18 cellular contexts compared by ENCODE assay signal in the genomic region with DNA sequence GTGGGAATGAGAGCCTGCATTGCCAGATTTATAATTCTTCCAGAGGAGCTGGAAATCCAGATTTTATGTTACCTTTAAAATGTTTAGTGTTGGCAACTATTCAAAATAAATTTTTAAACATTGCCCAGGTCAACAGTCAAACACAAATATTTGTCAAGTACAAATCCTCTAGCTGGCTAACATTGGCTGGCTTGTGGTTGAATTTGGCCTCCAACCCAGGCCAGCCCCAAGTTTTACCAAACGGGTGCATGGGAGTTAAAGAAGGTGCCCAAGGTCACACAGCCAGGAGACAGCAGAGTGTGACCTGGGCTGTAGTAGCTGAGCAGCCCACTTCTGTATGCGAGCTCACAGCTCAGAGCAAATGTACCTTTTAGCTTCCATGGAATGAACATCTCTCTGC.
DNase-seq lines count a peak whose midpoint lies in the region; ATAC-seq, FAIRE-seq and TF ChIP-seq lines count a peak whose summit lies in the region.
"Had no signal": no experiment of that assay in that cellular context is flagged by ENCODE, and none has a peak within 500 bp of the region (broad histone marks: within the 10 kb centered on the region; RNA-seq: fewer than 3 reads in every experiment).

No MANE protein-coding gene starts in this region.

- no TSS peak for BruUV-seq in HepG2 (replicated peaks; lab: Mats Ljungman, UMichigan)

- no peaks in the 10 kb centered on the region for H3K27me3 ChIP-seq in liver (ENCODE audit: control insufficient read depth in 4 of 4, insufficient read depth in 4 of 4, low read length in 3 of 4)
- no peaks in the 10 kb centered on the region for H3K27me3 ChIP-seq in HepG2 (ENCODE audit: control insufficient read depth in 1 of 2, insufficient read depth in 2 of 2, low read length in 2 of 2)
- no peaks in the 10 kb centered on the region for H3K27me3 ChIP-seq in prostate gland (replicated peaks; ENCODE audit: insufficient read depth)

- no peaks in the 10 kb centered on the region for H4K20me1 ChIP-seq in HepG2 (ENCODE audit: insufficient read depth, low read length)

- POLR2A ChIA-PET in HepG2 (lab: Yijun Ruan, JAX): no interaction called here
- POLR2A ChIA-PET in activated CD4-positive, alpha-beta T cell treated with anti-CD3 and anti-CD28 coated beads for 36 hours (lab: Charles Lee): no interaction called here

- no peak for ATAC-seq in HepG2
- no peak for ATAC-seq in activated CD4-positive, alpha-beta T cell treated with anti-CD3 and anti-CD28 coated beads for 36 hours
- ATAC-seq: CD8-positive, alpha-beta T cell had no signal

- H3K9me3 Mint-ChIP-seq in activated CD4-positive, alpha-beta T cell treated with anti-CD3 and anti-CD28 coated beads for 36 hours (ENCODE audit: low read depth): peaks cover 6% of the 10 kb centered on the region

- H3K9me3 ChIP-seq in liver (ENCODE audit: control insufficient read depth in 4 of 4, low read length in 3 of 4): peaks cover 0 to 5% (median 3%) of the 10 kb centered on the region in 4 donors
- peaks cover 95% of the 10 kb centered on the region for H3K9me3 ChIP-seq in HepG2 (ENCODE audit: low read length)
- no peaks in the 10 kb centered on the region for H3K9me3 ChIP-seq in prostate gland
- H3K9me3 ChIP-seq: Caco-2 had no signal

- no peak for TF ChIP-seq EP300 in HepG2 (IDR thresholded peaks at IDR 0.05; ENCODE audit: low read depth in 2 of 2, low read length in 2 of 2)
- TF ChIP-seq EP300 in HepG2 (CRISPR knock-in tag; IDR thresholded peaks at IDR 0.05; ENCODE audit: borderline replicate concordance): no peak

- H3K9ac ChIP-seq in liver (ENCODE audit: low read depth in 1 of 2, low read length in 2 of 2): no peak overlapping the region
- H3K9ac ChIP-seq in HepG2 (ENCODE audit: insufficient read depth, low read depth, low read length): no peak overlapping the region
- H3K9ac ChIP-seq: GM23248 had no signal

- H3K27ac Mint-ChIP-seq in activated CD4-positive, alpha-beta T cell treated with anti-CD3 and anti-CD28 coated beads for 36 hours: no peak overlapping the region
- H3K27ac Mint-ChIP-seq: CD4-positive, CD25-positive, alpha-beta regulatory T cell; CD8-positive, alpha-beta T cell had no signal

- H3K79me2 ChIP-seq in HepG2 (ENCODE audit: insufficient read depth, low read length): no peaks in the 10 kb centered on the region

- peaks cover 3% of the 10 kb centered on the region for H3K27me3 Mint-ChIP-seq in activated CD4-positive, alpha-beta T cell treated with anti-CD3 and anti-CD28 coated beads for 36 hours
- H3K27me3 Mint-ChIP-seq: CD4-positive, CD25-positive, alpha-beta regulatory T cell had no signal

- CTCF ChIA-PET in HepG2 (lab: Yijun Ruan, JAX; ENCODE audit: low intra/inter-chr PET ratio, low total read pairs): no interaction called here
- CTCF ChIA-PET in activated CD4-positive, alpha-beta T cell treated with anti-CD3 and anti-CD28 coated beads for 36 hours (lab: Charles Lee): no interaction called here

- TF ChIP-seq POLR2A in HepG2 (IDR thresholded peaks at IDR 0.05; ENCODE audit: insufficient read depth in 1 of 2, low read depth in 2 of 2, low read length in 2 of 2) (no peak), prostate gland (IDR thresholded peaks at IDR 0.05) (no peak)

- H3K4me2 ChIP-seq in HepG2 (ENCODE audit: low read depth, low read length): no peak overlapping the region

- peak in 1 of 2 donors; percentile 15 for TF ChIP-seq RAD21 in liver (IDR thresholded peaks at IDR 0.05)
- no peak for TF ChIP-seq RAD21 in HepG2 (CRISPR knock-in tag; IDR thresholded peaks at IDR 0.05)

- H3K36me3 Mint-ChIP-seq in activated CD4-positive, alpha-beta T cell treated with anti-CD3 and anti-CD28 coated beads for 36 hours (ENCODE audit: low read depth): no peaks in the 10 kb centered on the region
- H3K36me3 Mint-ChIP-seq: CD4-positive, CD25-positive, alpha-beta regulatory T cell; CD8-positive, alpha-beta T cell had no signal

- 31% methylated on average over 2 of the region's 2 CpGs for WGBS in liver
- no CpG with 5 or more reads among the region's 2 CpGs for WGBS in HepG2 (ENCODE audit: low lambda C conversion rate)
- 55% methylated on average over 2 of the region's 2 CpGs for WGBS in prostate gland

- H3K4me3 Mint-ChIP-seq in activated CD4-positive, alpha-beta T cell treated with anti-CD3 and anti-CD28 coated beads for 36 hours: no peak overlapping the region
- H3K4me3 Mint-ChIP-seq: CD4-positive, CD25-positive, alpha-beta regulatory T cell; CD8-positive, alpha-beta T cell had no signal

- TF ChIP-seq CTCF in liver (IDR thresholded peaks at IDR 0.05; ENCODE audit: low read depth, low read length, missing input control) (no peak), HepG2 (CRISPR knock-in tag; IDR thresholded peaks at IDR 0.05) (no peak), VCaP (conservative IDR thresholded peaks at IDR 0.05) (no peak), prostate gland (IDR thresholded peaks at IDR 0.05) (no peak)

- H3K36me3 ChIP-seq in liver (ENCODE audit: control insufficient read depth in 4 of 4, insufficient read depth in 3 of 4, low read depth in 1 of 4, low read length in 3 of 4) (no peaks in the 10 kb centered on the region), HepG2 (replicated peaks in 1 of 2; ENCODE audit: control insufficient read depth in 1 of 2, insufficient read depth in 2 of 2, low read length in 2 of 2) (no peaks in the 10 kb centered on the region), prostate gland (no peaks in the 10 kb centered on the region)

- FAIRE-seq in HepG2 (lab: Jason Lieb, UNC): no peak
- FAIRE-seq: G401.6, GM12892, H1 had no signal

- intact Hi-C loops in HepG2 (cut with micrococcal nuclease; ENCODE audit: unreplicated experiment): no loop called here
- intact Hi-C loops in prostate gland (cut with DNase I): loop anchor here (10.0 kb wide), 1 partner anchor 62 kb away; no protein-coding TSS in a partner anchor
- intact Hi-C loops in activated CD4-positive, alpha-beta T cell treated with anti-CD3 and anti-CD28 coated beads for 36 hours (cut with DNase I, micrococcal nuclease): no loop called here

- DNase-seq in HepG2 (ENCODE audit: low spot score) (no peak), prostate gland (ENCODE audit: low spot score) (peak; percentile 8), NCI-H1105 (lab: John Stamatoyannopoulos, UW) (no peak)
- no peak for DNase-seq in activated CD4-positive, alpha-beta T cell treated with anti-CD3 and anti-CD28 coated beads for 36 hours
- DNase-seq: C1 segment of cervical spinal cord; Caco-2; CD4-positive, CD25-positive, alpha-beta regulatory T cell; CD8-positive, alpha-beta T cell; DMS153; DND-41; GM23248; H7; HCEC 1CT had no signal

- in situ Hi-C loops in HepG2 (cut with HindIII; ENCODE audit: extremely low pct_ligation_motif_present, low pct_unique_long_range_greater_than_20kb): no loop called here

- H2AFZ ChIP-seq in HepG2 (ENCODE audit: low read length): no peak overlapping the region
- H2AFZ ChIP-seq: GM23248 had no signal

- H3K4me3 ChIP-seq in liver (ENCODE audit: low read depth in 1 of 3, low read length in 3 of 3): no peak overlapping the region
- H3K4me3 ChIP-seq in HepG2 (replicated peaks in 1 of 3; ENCODE audit: insufficient read depth in 1 of 3, low read depth in 2 of 3, low read length in 3 of 3): no peak overlapping the region
- H3K4me3 ChIP-seq in prostate gland: no peak overlapping the region
- H3K4me3 ChIP-seq: GM23248 had no signal

- H3K4me1 ChIP-seq in liver (ENCODE audit: control insufficient read depth in 4 of 4, insufficient read depth in 4 of 4, low read length in 3 of 4): peaks cover 3 to 20% (median 18%) of the 10 kb centered on the region in 4 donors
- no peaks in the 10 kb centered on the region for H3K4me1 ChIP-seq in HepG2 (ENCODE audit: insufficient read depth, low read length)
- no peaks in the 10 kb centered on the region for H3K4me1 ChIP-seq in prostate gland (replicated peaks)
- H3K4me1 ChIP-seq: Caco-2 had no signal

- no peak overlapping the region for H3K27ac ChIP-seq in liver (ENCODE audit: low read depth in 1 of 2, low read length in 2 of 2)
- no peak overlapping the region for H3K27ac ChIP-seq in HepG2 (ENCODE audit: extremely low read length, insufficient read depth, low read length)
- H3K27ac ChIP-seq in VCaP: peak overlapping the region; percentile 64
- H3K27ac ChIP-seq in prostate gland: no peak overlapping the region
- H3K27ac ChIP-seq: GM23248 had no signal

- H3K4me1 Mint-ChIP-seq in activated CD4-positive, alpha-beta T cell treated with anti-CD3 and anti-CD28 coated beads for 36 hours: no peaks in the 10 kb centered on the region
- H3K4me1 Mint-ChIP-seq: CD4-positive, CD25-positive, alpha-beta regulatory T cell had no signal

TF ChIP-seq in liver, 16 proteins besides CTCF, POLR2A, EP300 and RAD21 (continues in another document):
- TF ChIP-seq GABPA (IDR thresholded peaks at IDR 0.05 in 1 of 2, conservative IDR thresholded peaks at IDR 0.05 in 1 of 2) (no peak), EGR1 (IDR thresholded peaks at IDR 0.05; ENCODE audit: low read depth in 2 of 2) (no peak), FOXA1 (IDR thresholded peaks at IDR 0.05) (no peak), RXRA (IDR thresholded peaks at IDR 0.05) (peak; percentile 68 to 78)

TF ChIP-seq in HepG2, 621 proteins besides CTCF, POLR2A, EP300 and RAD21 (continues in another document):
- TF ChIP-seq SKI (IDR thresholded peaks at IDR 0.05; ENCODE audit: partially characterized antibody) (no peak), ATF1 (CRISPR knock-in tag; IDR thresholded peaks at IDR 0.05) (no peak), ZSCAN30 (CRISPR knock-in tag; IDR thresholded peaks at IDR 0.05) (no peak)
- TF ChIP-seq, protein P1, sequence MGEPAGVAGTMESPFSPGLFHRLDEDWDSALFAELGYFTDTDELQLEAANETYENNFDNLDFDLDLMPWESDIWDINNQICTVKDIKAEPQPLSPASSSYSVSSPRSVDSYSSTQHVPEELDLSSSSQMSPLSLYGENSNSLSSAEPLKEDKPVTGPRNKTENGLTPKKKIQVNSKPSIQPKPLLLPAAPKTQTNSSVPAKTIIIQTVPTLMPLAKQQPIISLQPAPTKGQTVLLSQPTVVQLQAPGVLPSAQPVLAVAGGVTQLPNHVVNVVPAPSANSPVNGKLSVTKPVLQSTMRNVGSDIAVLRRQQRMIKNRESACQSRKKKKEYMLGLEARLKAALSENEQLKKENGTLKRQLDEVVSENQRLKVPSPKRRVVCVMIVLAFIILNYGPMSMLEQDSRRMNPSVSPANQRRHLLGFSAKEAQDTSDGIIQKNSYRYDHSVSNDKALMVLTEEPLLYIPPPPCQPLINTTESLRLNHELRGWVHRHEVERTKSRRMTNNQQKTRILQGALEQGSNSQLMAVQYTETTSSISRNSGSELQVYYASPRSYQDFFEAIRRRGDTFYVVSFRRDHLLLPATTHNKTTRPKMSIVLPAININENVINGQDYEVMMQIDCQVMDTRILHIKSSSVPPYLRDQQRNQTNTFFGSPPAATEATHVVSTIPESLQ (CRISPR knock-in tag; conservative IDR thresholded peaks at IDR 0.05): no peak
